Comparison of ENCODE assay signal across 9 cellular contexts in the genomic region with DNA sequence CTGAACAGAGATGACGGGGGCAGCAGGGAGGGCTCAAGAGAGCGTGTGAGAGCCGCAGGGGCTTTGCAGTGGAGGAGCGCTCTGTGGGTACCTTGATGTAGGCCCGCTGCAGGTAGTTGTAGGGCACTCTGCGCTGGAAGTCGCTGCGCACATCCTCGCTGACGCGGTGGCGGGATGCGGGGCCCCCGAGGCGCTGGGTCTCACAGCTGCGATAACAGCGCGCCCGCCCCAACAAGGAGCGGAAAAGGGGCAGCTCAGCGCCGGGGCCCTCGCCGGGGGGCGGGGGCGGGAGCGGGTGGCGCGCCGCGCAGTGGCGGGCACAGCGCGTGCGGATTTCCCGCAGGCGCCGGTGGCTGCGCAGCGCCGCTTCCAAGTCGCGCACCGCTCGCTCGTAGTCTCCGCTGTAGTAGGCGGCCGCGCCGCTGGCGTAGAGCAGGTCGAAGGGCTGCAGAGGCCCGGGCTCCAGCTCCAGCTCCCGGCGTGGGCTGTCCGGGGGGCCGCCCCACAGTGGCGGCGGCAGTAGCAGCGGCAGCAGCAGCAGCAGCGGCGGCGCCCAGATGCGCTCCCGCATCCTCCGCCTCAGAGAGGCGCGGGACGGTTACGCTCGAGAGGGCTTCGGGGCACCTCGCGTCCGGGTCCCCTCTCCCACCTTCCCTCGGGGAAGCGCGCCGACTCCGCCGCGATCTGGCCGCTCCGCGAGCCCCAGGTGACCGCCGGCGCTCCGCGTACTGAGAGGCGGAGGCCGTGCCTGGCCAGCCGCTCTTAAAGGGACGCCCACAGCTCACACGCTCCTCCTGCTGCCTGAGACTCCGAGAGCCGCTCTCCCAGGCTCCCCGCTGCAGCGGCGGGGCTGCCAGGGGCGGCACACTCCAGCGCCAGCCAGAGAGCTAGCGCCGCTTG. TPM values are rescaled to one million over a fixed set of nuclear protein-coding genes. Genes with fewer than 3 reads are reported as not detected.
A peak's percentile ranks its signal among the peaks of the same experiment; 100 is the strongest.
DNase-seq lines count a peak whose midpoint lies in the region; ATAC-seq and TF ChIP-seq lines count a peak whose summit lies in the region.
"Had no signal": no experiment of that assay in that cellular context is flagged by ENCODE, and none has a peak within 500 bp of the region (broad histone marks: within the 10 kb centered on the region; RNA-seq: fewer than 3 reads in every experiment).

A gene with protein sequence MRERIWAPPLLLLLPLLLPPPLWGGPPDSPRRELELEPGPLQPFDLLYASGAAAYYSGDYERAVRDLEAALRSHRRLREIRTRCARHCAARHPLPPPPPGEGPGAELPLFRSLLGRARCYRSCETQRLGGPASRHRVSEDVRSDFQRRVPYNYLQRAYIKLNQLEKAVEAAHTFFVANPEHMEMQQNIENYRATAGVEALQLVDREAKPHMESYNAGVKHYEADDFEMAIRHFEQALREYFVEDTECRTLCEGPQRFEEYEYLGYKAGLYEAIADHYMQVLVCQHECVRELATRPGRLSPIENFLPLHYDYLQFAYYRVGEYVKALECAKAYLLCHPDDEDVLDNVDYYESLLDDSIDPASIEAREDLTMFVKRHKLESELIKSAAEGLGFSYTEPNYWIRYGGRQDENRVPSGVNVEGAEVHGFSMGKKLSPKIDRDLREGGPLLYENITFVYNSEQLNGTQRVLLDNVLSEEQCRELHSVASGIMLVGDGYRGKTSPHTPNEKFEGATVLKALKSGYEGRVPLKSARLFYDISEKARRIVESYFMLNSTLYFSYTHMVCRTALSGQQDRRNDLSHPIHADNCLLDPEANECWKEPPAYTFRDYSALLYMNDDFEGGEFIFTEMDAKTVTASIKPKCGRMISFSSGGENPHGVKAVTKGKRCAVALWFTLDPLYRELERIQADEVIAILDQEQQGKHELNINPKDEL (minus strand): TSS at position 737 of the 900 bp plus-strand sequence. CDS start 166 bp downstream, at position 571.

- intact Hi-C loops in gastrocnemius medialis (cut with DNase I; ENCODE audit: low total_unique reads), result loop anchor here (10.0 kb wide), 1 partner anchor 156 kb away; no protein-coding TSS in a partner anchor

- ATAC-seq in GM21423 (IDR thresholded peaks at IDR 0.05; ENCODE audit: unreplicated experiment) (peak; percentile 72), gastrocnemius medialis (peak; percentile 74 to 81)

- no peaks in the 10 kb centered on the region for H3K9me3 ChIP-seq in gastrocnemius medialis

- peaks cover 0 to 7% of the 10 kb centered on the region in 2 donors for H3K4me1 ChIP-seq in gastrocnemius medialis

- no peak for TF ChIP-seq POLR2A in gastrocnemius medialis (IDR thresholded peaks at IDR 0.05)

- DNase-seq in DMS153 treated with DMSO at 0.1 percent for 48 hours (lab: John Stamatoyannopoulos, UW; ENCODE audit: unreplicated experiment) (peak; percentile 73), HuH-7.5 (ENCODE audit: low spot score) (peak; percentile 82), RPMI8226 (peak; percentile 73), cerebellum (ENCODE audit: low spot score) (peak; percentile 2), iPS-NIHi11 (ENCODE audit: low spot score) (peak; percentile 96), gastrocnemius medialis (peak; percentile 36 to 44), activated gamma-delta T cell (lab: John Stamatoyannopoulos, UW) (no peak)

- in situ Hi-C loops in gastrocnemius medialis (cut with MboI; ENCODE audit: low sequenced_read_pairs in 4 of 4), result no loop called here

- H3K4me3 ChIP-seq in gastrocnemius medialis, result peak within 1 kb of the TSS; percentile 58 to 89 (median 69)

- no peaks in the 10 kb centered on the region for H3K27me3 ChIP-seq in gastrocnemius medialis

- TF ChIP-seq CTCF in gastrocnemius medialis (IDR thresholded peaks at IDR 0.05 in 4 of 5, conservative IDR thresholded peaks at IDR 0.05 in 1 of 5), result peak in 2 of 5 experiments; percentile 26 to 42

- no peaks in the 10 kb centered on the region for H3K36me3 ChIP-seq in gastrocnemius medialis

- H3K27ac ChIP-seq in gastrocnemius medialis, result peak within 1 kb of the TSS in 3 of 4 donors; percentile 3 to 57 (median 41)

RNA-seq across cellular contexts. Expression of the gene that starts here (rescaled TPM):
- total RNA-seq in cerebellum, result 1.8 TPM
- total RNA-seq in gastrocnemius medialis, result 1 to 10 TPM in 1 of 4 donors, under 1 TPM in 3; 0.24 to 4.0 (median 0.90) TPM
- total RNA-seq: activated CD8-positive, alpha-beta memory T cell treated with anti-CD3 and anti-CD28 coated beads for 36 hours had no signal
